ENCODE assay signal across 9 cellular contexts in genomic region chr11:6607190-6607635, GRCh38. TPM values are rescaled to one million over a fixed set of nuclear protein-coding genes. Genes with fewer than 3 reads are reported as not detected.
DNase-seq lines count a peak whose midpoint lies in the region; ATAC-seq and TF ChIP-seq lines count a peak whose summit lies in the region.
"Had no signal": no experiment of that assay in that cellular context is flagged by ENCODE, and none has a peak within 500 bp of the region (broad histone marks: within the 10 kb centered on the region; RNA-seq: fewer than 3 reads in every experiment).

No MANE protein-coding gene starts in this region.

- H4K20me1 ChIP-seq in H9 (ENCODE audit: control insufficient read depth, insufficient read depth, insufficient read length) (no peaks in the 10 kb centered on the region), fibroblast of lung (ENCODE audit: control insufficient read depth, extremely low read depth, insufficient read depth, low read length) (no peaks in the 10 kb centered on the region)

- H3K36me3 Mint-ChIP-seq in H9 (ENCODE audit: insufficient read depth in 1 of 3, low read depth in 3 of 3), result peaks cover 32 to 51% (median 46%) of the 10 kb centered on the region in 3 experiments; a peak in 6 of 7 replicates
- H3K36me3 Mint-ChIP-seq in T-helper 17 cell (ENCODE audit: low read depth), result peaks cover 2% of the 10 kb centered on the region

- H3K4me2 ChIP-seq in H9 (ENCODE audit: insufficient read depth, insufficient read length, low read length) (no peak overlapping the region), fibroblast of lung (ENCODE audit: extremely low read depth, insufficient read depth, low read length) (peak overlapping the region; percentile 49)

- H3K27me3 ChIP-seq in H9 (ENCODE audit: insufficient read depth, low read length) (no peaks in the 10 kb centered on the region), fibroblast of lung (ENCODE audit: control insufficient read depth, insufficient read depth, low read length) (no peaks in the 10 kb centered on the region), skeletal muscle tissue (ENCODE audit: control insufficient read depth in 3 of 3, insufficient read depth in 3 of 3, low read length in 3 of 3) (no peaks in the 10 kb centered on the region)

- no peak overlapping the region for H2BK5ac ChIP-seq in H9 (ENCODE audit: insufficient read length, low read length)

- H2BK15ac ChIP-seq in H9 (ENCODE audit: low read depth, low read length), result no peak overlapping the region

- H3K27me3 Mint-ChIP-seq in H9 (ENCODE audit: low read depth), result no peaks in the 10 kb centered on the region; the same call in 1 of the 2 replicates
- H3K27me3 Mint-ChIP-seq in T-helper 17 cell, result no peaks in the 10 kb centered on the region

- H3K18ac ChIP-seq in H9 (ENCODE audit: insufficient read length, low read depth, low read length), result peak overlapping the region; percentile 50

- H2BK12ac ChIP-seq in H9 (ENCODE audit: insufficient read length, low read depth, low read length), result no peak overlapping the region

- no peaks in the 10 kb centered on the region for H3K9me3 Mint-ChIP-seq in H9

- H2BK120ac ChIP-seq in H9 (ENCODE audit: low read depth, low read length, poor library complexity, severe bottlenecking), result peak overlapping the region; percentile 26

- H4K8ac ChIP-seq in H9 (replicated peaks; ENCODE audit: insufficient read length, low read depth, low read length), result no peak overlapping the region

- H3K56ac ChIP-seq in H9 (ENCODE audit: insufficient read length, low read depth, low read length), result no peak overlapping the region

- H4K5ac ChIP-seq in H9 (ENCODE audit: insufficient read length, low read depth, low read length), result no peak overlapping the region

- no peak overlapping the region for H2BK20ac ChIP-seq in H9 (ENCODE audit: low read depth, low read length, poor library complexity, severe bottlenecking)

- H3K9me3 ChIP-seq in H9 (ENCODE audit: control insufficient read depth, low read depth, low read length), result no peaks in the 10 kb centered on the region
- H3K9me3 ChIP-seq in T-helper 17 cell (ENCODE audit: control insufficient read depth, low read length, poor library complexity, severe bottlenecking), result no peaks in the 10 kb centered on the region
- no peaks in the 10 kb centered on the region for H3K9me3 ChIP-seq in fibroblast of lung (ENCODE audit: control insufficient read depth, insufficient read depth, low read depth, low read length)
- H3K9me3 ChIP-seq in skeletal muscle tissue (ENCODE audit: control insufficient read depth in 3 of 3, low read length in 3 of 3), result no peaks in the 10 kb centered on the region

- peak overlapping the region in 2 of 4 experiments; percentile 24 to 33 for H3K4me3 ChIP-seq in fibroblast of lung (replicated peaks in 1 of 4; ENCODE audit: control extremely low read depth in 1 of 4, insufficient read depth in 1 of 4, low read depth in 3 of 4, low read length in 4 of 4)
- peak overlapping the region; percentile 30 to 50 (median 33) for H3K4me3 ChIP-seq in skeletal muscle tissue (ENCODE audit: low read length in 3 of 3)

- H3K4me3 Mint-ChIP-seq in H9 (peak overlapping the region in 1 of 2 experiments; percentile 45; a peak in 1 of 5 replicates), T-helper 17 cell (peak overlapping the region; percentile 50)

- H2AFZ ChIP-seq in H9 (ENCODE audit: low read length), result no peak overlapping the region
- no peak overlapping the region for H2AFZ ChIP-seq in fibroblast of lung (ENCODE audit: low read length)

- H3K27ac Mint-ChIP-seq in H9 (peak overlapping the region in 2 of 3 experiments; percentile 96 to 97; a peak in 4 of 7 replicates), T-helper 17 cell (no peak overlapping the region)

- no peak overlapping the region for H3K14ac ChIP-seq in H9 (ENCODE audit: insufficient read depth, low read length)

- peaks cover 7% of the 10 kb centered on the region; the same call in 1 of the 2 replicates for H3K79me2 ChIP-seq in H9 (ENCODE audit: insufficient read depth, low read length)
- peaks cover 85% of the 10 kb centered on the region for H3K79me2 ChIP-seq in fibroblast of lung (ENCODE audit: control insufficient read depth, insufficient read depth, low read length)

- no peak overlapping the region; the same call in 1 of the 2 replicates for H3K4ac ChIP-seq in H9 (ENCODE audit: low read depth, low read length)

- H3K79me1 ChIP-seq in H9 (ENCODE audit: insufficient read depth, low read depth, low read length, poor library complexity, severe bottlenecking), result no peaks in the 10 kb centered on the region

- H3K36me3 ChIP-seq in fibroblast of lung (ENCODE audit: control insufficient read depth, insufficient read depth, low read length), result peaks cover 27% of the 10 kb centered on the region
- H3K36me3 ChIP-seq in skeletal muscle tissue (ENCODE audit: control insufficient read depth in 3 of 3, insufficient read depth in 3 of 3, low read length in 3 of 3), result peaks cover 39 to 43% (median 40%) of the 10 kb centered on the region in 3 donors

- H4K91ac ChIP-seq in H9 (ENCODE audit: insufficient read length, low read depth, low read length), result no peak overlapping the region

- H3K4me1 Mint-ChIP-seq in H9 (peaks cover 24% of the 10 kb centered on the region in 2 experiments), T-helper 17 cell (peaks cover 32% of the 10 kb centered on the region)

- no peak overlapping the region for H3K23ac ChIP-seq in H9 (ENCODE audit: insufficient read length, low read depth, low read length)

- H3K4me1 ChIP-seq in H9 (ENCODE audit: insufficient read depth, low read length) (peaks cover 3% of the 10 kb centered on the region; the same call in 1 of the 2 replicates), fibroblast of lung (ENCODE audit: control insufficient read depth, extremely low read depth, insufficient read depth, low read length) (peaks cover 22% of the 10 kb centered on the region), skeletal muscle tissue (ENCODE audit: control insufficient read depth in 3 of 3, insufficient read depth in 3 of 3, low read length in 3 of 3) (peaks cover 45 to 76% (median 60%) of the 10 kb centered on the region in 3 donors)

- H3T11ph ChIP-seq in H9 (ENCODE audit: low read length), result peak overlapping the region; percentile 37

- TF ChIP-seq CTCF in H9 (conservative IDR thresholded peaks at IDR 0.05) (no peak), fibroblast of lung (conservative IDR thresholded peaks at IDR 0.05 in 1 of 2, IDR thresholded peaks at IDR 0.05 in 1 of 2; ENCODE audit: low read depth in 1 of 2, low read length in 2 of 2) (no peak)

- DNase-seq in H9 (no peak), T-helper 17 cell (no peak), fibroblast of lung (ENCODE audit: low read depth in 2 of 2) (peak in 1 of 2 donors; percentile 65), C1 segment of cervical spinal cord (lab: John Stamatoyannopoulos, UW) (no peak), HCEC 1CT (no peak), HPDE6-E6E7 (ENCODE audit: extremely low spot score) (no peak)
- DNase-seq: NCI-H1930 had no signal

- peaks cover 20% of the 10 kb centered on the region for H3K23me2 ChIP-seq in H9 (ENCODE audit: insufficient read length, low read depth, low read length, poor library complexity, severe bottlenecking)

- H2AK5ac ChIP-seq in H9 (ENCODE audit: insufficient read length, low read length), result no peak overlapping the region

- H3K9ac ChIP-seq in H9 (ENCODE audit: extremely low read depth, insufficient read length, low read length), result no peak overlapping the region
- H3K9ac ChIP-seq in fibroblast of lung (ENCODE audit: insufficient read depth, low read length), result no peak overlapping the region
- H3K9ac ChIP-seq in skeletal muscle tissue (ENCODE audit: low read depth in 1 of 3, low read length in 3 of 3), result peak overlapping the region; percentile 47 to 71 (median 67)

- peak overlapping the region; percentile 18 for H3K27ac ChIP-seq in H9 (ENCODE audit: insufficient read length, low read depth, low read length)
- peak overlapping the region; percentile 37 for H3K27ac ChIP-seq in fibroblast of lung (ENCODE audit: insufficient read depth, low read length)
- peak overlapping the region; percentile 96 for H3K27ac ChIP-seq in skeletal muscle tissue (ENCODE audit: low read depth, low read length)

- ATAC-seq in T-helper 17 cell (no peak), GM19395 (IDR thresholded peaks at IDR 0.05; ENCODE audit: unreplicated experiment) (no peak)

RNA-seq across cellular contexts. Expression of gene ILK, which starts 3.6 kb away (rescaled TPM):
- 96.2 and 100 TPM in 2 replicates for total RNA-seq in H9 (2021)
- total RNA-seq in T-helper 17 cell, result 10 to 100 TPM; 70.2 to 70.6 TPM
- total RNA-seq in fibroblast of lung, result 136 and 176 TPM in 2 replicates
- polyA plus RNA-seq in fibroblast of lung, result 420 and 461 TPM in 2 replicates
- 336 and 355 TPM in 2 replicates for polyA plus RNA-seq in fibroblast of lung (2012)
- polyA minus RNA-seq in fibroblast of lung (ENCODE audit: low replicate concordance), result 406 and 477 TPM in 2 replicates
- 106 TPM for total RNA-seq in skeletal muscle tissue

RNA-seq across cellular contexts. Expression of gene RRP8, which starts 3.8 kb away (rescaled TPM):
- 14.2 and 16.0 TPM in 2 replicates for total RNA-seq in H9 (2021)
- total RNA-seq in T-helper 17 cell, result 10 to 100 TPM; 18.5 to 26.7 TPM
- 9.2 and 12.1 TPM in 2 replicates for total RNA-seq in fibroblast of lung
- 12.6 and 13.2 TPM in 2 replicates for polyA plus RNA-seq in fibroblast of lung
- polyA plus RNA-seq in fibroblast of lung (2012), result 10.3 and 15.2 TPM in 2 replicates
- 5.9 and 12.7 TPM in 2 replicates for polyA minus RNA-seq in fibroblast of lung (ENCODE audit: low replicate concordance)
- 9.4 TPM for total RNA-seq in skeletal muscle tissue

RNA-seq across cellular contexts. Expression of gene TAF10, which starts 4.8 kb away (rescaled TPM):
- 198 and 207 TPM in 2 replicates for total RNA-seq in H9 (2021)
- 100 to 1,000 TPM; 124 to 132 TPM for total RNA-seq in T-helper 17 cell
- total RNA-seq in fibroblast of lung, result 61.9 and 77.8 TPM in 2 replicates
- 142 and 176 TPM in 2 replicates for polyA plus RNA-seq in fibroblast of lung
- polyA plus RNA-seq in fibroblast of lung (2012), result 314 and 382 TPM in 2 replicates
- polyA minus RNA-seq in fibroblast of lung (ENCODE audit: low replicate concordance), result 228 and 438 TPM in 2 replicates
- 19.8 TPM for total RNA-seq in skeletal muscle tissue

RNA-seq across cellular contexts. Expression of gene TPP1, which starts 12.0 kb away (rescaled TPM):
- total RNA-seq in H9 (2021) (37.2 and 37.5 TPM in 2 replicates), T-helper 17 cell (10 to 100 TPM; 77.1 to 84.6 TPM), fibroblast of lung (93.7 and 127 TPM in 2 replicates), skeletal muscle tissue (15.7 TPM)
- polyA plus RNA-seq in fibroblast of lung, result 136 and 195 TPM in 2 replicates
- polyA plus RNA-seq in fibroblast of lung (2012), result 76.3 and 89.6 TPM in 2 replicates
- 189 and 228 TPM in 2 replicates for polyA minus RNA-seq in fibroblast of lung (ENCODE audit: low replicate concordance)

RNA-seq across cellular contexts. Expression of gene DCHS1, which starts 48.4 kb away (rescaled TPM):
- 12.2 and 12.5 TPM in 2 replicates for total RNA-seq in H9 (2021)
- 1 to 10 TPM; 1.8 to 8.0 TPM for total RNA-seq in T-helper 17 cell
- total RNA-seq in fibroblast of lung, result 11.0 and 23.9 TPM in 2 replicates
- 0.92 and 5.0 TPM in 2 replicates for polyA plus RNA-seq in fibroblast of lung
- 1.9 and 8.5 TPM in 2 replicates for polyA plus RNA-seq in fibroblast of lung (2012)
- 17.9 and 76.9 TPM in 2 replicates for polyA minus RNA-seq in fibroblast of lung (ENCODE audit: low replicate concordance)
- 39.1 TPM for total RNA-seq in skeletal muscle tissue

Comparison
In these comparisons a context has a peak if more than half of its experiments do, and no peak if none do; other contexts are left out.
1. H3K27ac ChIP-seq: peak in every context shown above with its lines; median percentile 96 in skeletal muscle tissue; 37 in fibroblast of lung; 18 in H9.
2. H3K9ac ChIP-seq: peak in skeletal muscle tissue (3 of 3); none in H9 (single experiment) and fibroblast of lung (single experiment).